8 cellular contexts compared by ENCODE assay signal in genomic region chr1:109397451-109398342, GRCh38. TPM values are rescaled to one million over a fixed set of nuclear protein-coding genes. Genes with fewer than 3 reads are reported as not detected.
DNase-seq lines count a peak whose midpoint lies in the region; ATAC-seq, FAIRE-seq and TF ChIP-seq lines count a peak whose summit lies in the region.

Gene SORT1 (minus strand): TSS chr1:109397918. CDS start chr1:109397892, 26 bp downstream.

- peaks cover 61% of the 10 kb centered on the region for H3K4me1 Mint-ChIP-seq in chondrocyte (ENCODE audit: low read depth)

- TF ChIP-seq CTCF in chondrocyte (IDR thresholded peaks at IDR 0.05) (no peak), keratinocyte (optimal IDR thresholded peaks at IDR 0.05 in 1 of 3, IDR thresholded peaks at IDR 0.05 in 1 of 3, conservative IDR thresholded peaks at IDR 0.05 in 1 of 3; ENCODE audit: extremely low read depth in 1 of 3, insufficient read depth in 2 of 3, low read length in 3 of 3) (no peak)

- peak within 1 kb of the TSS; percentile 35 to 50 (median 39) for H3K4me3 ChIP-seq in keratinocyte (ENCODE audit: control insufficient read depth in 2 of 3, extremely low read depth in 1 of 3, insufficient read depth in 2 of 3, low read depth in 1 of 3, low read length in 3 of 3)

- H3K27ac ChIP-seq in keratinocyte (ENCODE audit: control insufficient read depth, insufficient read depth, low read length) = no peak within 1 kb of the TSS

- no peaks in the 10 kb centered on the region for H4K20me1 ChIP-seq in keratinocyte (ENCODE audit: control insufficient read depth, extremely low read depth, insufficient read depth, low read length)

- no peaks in the 10 kb centered on the region for H3K9me3 Mint-ChIP-seq in chondrocyte (ENCODE audit: low read depth)

- no peaks in the 10 kb centered on the region for H3K9me1 ChIP-seq in keratinocyte (ENCODE audit: control insufficient read depth, extremely low read depth, insufficient read depth, low read length)

- H3K27me3 ChIP-seq in keratinocyte (ENCODE audit: control insufficient read depth, extremely low read depth, insufficient read depth, low read length) = peaks cover 12% of the 10 kb centered on the region

- dilution Hi-C loops in keratinocyte (cut with MboI; ENCODE audit: extremely low pct_ligation_motif_present, low sequenced_read_pairs) = no loop called here

- no peaks in the 10 kb centered on the region for H3K9me3 ChIP-seq in keratinocyte (ENCODE audit: control insufficient read depth, low read depth, low read length)

- peaks cover 6% of the 10 kb centered on the region for H3K4me1 ChIP-seq in keratinocyte (ENCODE audit: control insufficient read depth, extremely low read depth, insufficient read depth, low read length)

- H3K79me2 ChIP-seq in keratinocyte (ENCODE audit: control insufficient read depth, insufficient read depth, low read length) = no peaks in the 10 kb centered on the region

- H3K27ac Mint-ChIP-seq in chondrocyte (ENCODE audit: unreplicated experiment) = peak within 1 kb of the TSS; percentile 92

- peak; percentile 92 for DNase-seq in NCI-H345 treated with DMSO at 0.1 percent for 48 hours (lab: John Stamatoyannopoulos, UW; ENCODE audit: unreplicated experiment)
- peak; percentile 31 to 40 for DNase-seq in activated CD4-positive, alpha-beta T cell treated with anti-CD3 and anti-CD28 coated beads for 4 hours
- DNase-seq in chondrocyte (ENCODE audit: low spot score) = peak; percentile 95
- DNase-seq in keratinocyte (ENCODE audit: low read depth, low spot score) = no peak
- DNase-seq in stimulated activated CD4-positive, alpha-beta T cell treated with anti-CD3 and anti-CD28 coated beads, Interleukin-12 subunit alpha, Interleukin-12 subunit beta, amount 100 ng/mL, for 24 hours (ENCODE audit: low read depth in 2 of 2) = peak; percentile 31 to 39

- peaks cover 0 to 5% of the 10 kb centered on the region in 2 experiments for H3K36me3 ChIP-seq in keratinocyte (ENCODE audit: control insufficient read depth in 2 of 2, extremely low read depth in 1 of 2, insufficient read depth in 2 of 2, low read length in 2 of 2)

- H3K36me3 Mint-ChIP-seq in chondrocyte (ENCODE audit: low read depth) = peaks cover 1% of the 10 kb centered on the region

- ATAC-seq in GM18858 (IDR thresholded peaks at IDR 0.05; ENCODE audit: unreplicated experiment) = peak; percentile 65
- peak; percentile 73 for ATAC-seq in HG03175 (IDR thresholded peaks at IDR 0.05; ENCODE audit: unreplicated experiment)
- ATAC-seq in HG03378 (IDR thresholded peaks at IDR 0.05; ENCODE audit: unreplicated experiment) = no peak

- no peak within 1 kb of the TSS for H3K9ac ChIP-seq in keratinocyte (ENCODE audit: control insufficient read depth, extremely low read depth, insufficient read depth, low read length)

- no peak within 1 kb of the TSS for H2AFZ ChIP-seq in keratinocyte (ENCODE audit: control insufficient read depth, low read length)

- peak within 1 kb of the TSS; percentile 72 for H3K4me2 ChIP-seq in keratinocyte (ENCODE audit: control insufficient read depth, extremely low read depth, insufficient read depth, low read depth, low read length)

- peak within 1 kb of the TSS; percentile 92 for H3K4me3 Mint-ChIP-seq in chondrocyte (ENCODE audit: unreplicated experiment)

- no peak for FAIRE-seq in keratinocyte (lab: Jason Lieb, UNC)

- no peaks in the 10 kb centered on the region for H3K27me3 Mint-ChIP-seq in chondrocyte (ENCODE audit: low read depth)

RNA-seq across cellular contexts. Expression of gene SORT1, which starts in this region (rescaled TPM):
- 84.1 to 107 TPM (median 107 TPM) in 3 replicates for total RNA-seq in chondrocyte
- polyA plus RNA-seq in keratinocyte = 1.3 to 2.8 TPM (median 1.6 TPM) in 3 replicates
- 25.9 TPM for polyA plus RNA-seq in keratinocyte (2011; ENCODE audit: low read depth)
- 0.92 and 2.3 TPM in 2 replicates for polyA plus RNA-seq in keratinocyte (2011; cell fraction: cytosol; rRNA removed)
- 3.3 and 4.3 TPM in 2 replicates for polyA plus RNA-seq in keratinocyte (2011; cell fraction: nucleus; rRNA removed)
- polyA plus RNA-seq in keratinocyte (2012; ENCODE audit: low replicate concordance) = 2.0 and 12.2 TPM in 2 replicates
- 5.3 to 9.3 TPM (median 7.2 TPM) in 3 replicates for polyA minus RNA-seq in keratinocyte
- polyA minus RNA-seq in keratinocyte (2011; cell fraction: cytosol; rRNA and poly(A)+ RNA removed) = 4.6 TPM
- polyA minus RNA-seq in keratinocyte (2011; cell fraction: nucleus; rRNA and poly(A)+ RNA removed) = 9.5 and 10.1 TPM in 2 replicates
